ENCODE assay signal across 18 cellular contexts in the genomic region with DNA sequence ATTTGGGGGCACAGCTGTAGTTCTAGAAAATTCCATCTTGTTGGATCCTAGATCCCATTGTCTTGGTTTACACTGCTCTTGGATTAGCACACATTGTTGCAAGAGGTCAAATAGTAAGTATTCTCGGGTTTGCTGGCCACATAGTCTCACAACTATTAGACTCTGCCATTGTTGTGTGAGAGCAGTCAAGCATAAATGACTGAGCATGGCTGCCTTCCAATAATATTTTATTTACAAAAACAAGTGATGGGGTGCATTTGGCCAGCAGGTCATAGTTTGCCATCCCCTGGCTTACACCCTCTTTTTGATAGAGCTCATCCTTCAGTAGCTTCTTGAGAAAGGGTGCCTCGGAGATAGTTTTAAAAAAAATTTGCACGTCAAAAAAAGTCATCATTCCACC.
DNase-seq lines count a peak whose midpoint lies in the region; ATAC-seq, FAIRE-seq and TF ChIP-seq lines count a peak whose summit lies in the region.
"Had no signal": no experiment of that assay in that cellular context is flagged by ENCODE, and none has a peak within 500 bp of the region (broad histone marks: within the 10 kb centered on the region; RNA-seq: fewer than 3 reads in every experiment).

No MANE protein-coding gene starts in this region.

- ATAC-seq in A549 (no peak), GM19397 (IDR thresholded peaks at IDR 0.05; ENCODE audit: unreplicated experiment) (no peak)
- ATAC-seq: GM12878, K562 had no signal

- peaks cover 10% of the 10 kb centered on the region; the same call in 1 of the 3 replicates for H3K4me1 ChIP-seq in A549
- H3K4me1 ChIP-seq: Caco-2, HAP-1 had no signal

- no peak overlapping the region for H3K4me3 ChIP-seq in A549
- H3K4me3 ChIP-seq: GM12878, HAP-1, K562 had no signal

- 0 out of 3 replicates have a peak overlapping the region, but pooled peaks have one; percentile 14 for H3K4me2 ChIP-seq in A549

- CTCF ChIA-PET in A549 (lab: Yijun Ruan, JAX), result interaction anchor here (0.8 to 0.9 kb wide), 2 partner anchors 8 to 95 kb away, joined by 3 read pairs; no protein-coding TSS in a partner anchor

- no peak overlapping the region for H3K27ac ChIP-seq in A549
- H3K27ac ChIP-seq: 22Rv1, C4-2B, HL-60 had no signal

- peaks cover 10% of the 10 kb centered on the region for H3K9me3 ChIP-seq in A549
- H3K9me3 ChIP-seq: HAP-1 had no signal

- WGBS in A549 (ENCODE audit: missing lambda C conversion rate), result 61% methylated on average over 3 of the region's 3 CpGs

- FAIRE-seq in A549 (lab: Jason Lieb, UNC), result no peak
- FAIRE-seq: GM12878, K562 had no signal

- POLR2A ChIA-PET in A549 (lab: Yijun Ruan, JAX), result no interaction called here

- TF ChIP-seq CTCF in A549 (IDR thresholded peaks at IDR 0.05), result no peak

- TF ChIP-seq POLR2A in A549 (IDR thresholded peaks at IDR 0.05; ENCODE audit: low read length), result no peak

- no peak for TF ChIP-seq RAD21 in A549 (conservative IDR thresholded peaks at IDR 0.05 in 1 of 2, IDR thresholded peaks at IDR 0.05 in 1 of 2)

- DNase-seq in DMS79 treated with DMSO at 0.1 percent for 48 hours (lab: John Stamatoyannopoulos, UW), result peak; percentile 21
- no peak for DNase-seq in DMS79 (lab: John Stamatoyannopoulos, UW)
- no peak for DNase-seq in A549 (ENCODE audit: low read depth in 1 of 2, low spot score in 1 of 2)
- DNase-seq in M059J (ENCODE audit: low read depth), result peak; percentile 8
- peak; percentile 33 for DNase-seq in renal cortical epithelial cell (ENCODE audit: low read depth)
- no peak for DNase-seq in SHP77 treated with DMSO at 0.1 percent for 48 hours (lab: John Stamatoyannopoulos, UW)
- DNase-seq: Caco-2; CD4-positive, alpha-beta T cell; DMS153; DND-41; EL had no signal

- TF ChIP-seq EP300 in A549 (IDR thresholded peaks at IDR 0.05), result no peak

TF ChIP-seq in A549, 52 proteins besides CTCF, POLR2A, EP300 and RAD21:
- no peak for TF ChIP-seq ESRRA (IDR thresholded peaks at IDR 0.05; ENCODE audit: borderline replicate concordance, low read length)
- no peak for TF ChIP-seq HEYL (CRISPR knock-in tag; IDR thresholded peaks at IDR 0.05)
- no peak for TF ChIP-seq JUNB (IDR thresholded peaks at IDR 0.05)
- no peak for TF ChIP-seq RCOR1 (IDR thresholded peaks at IDR 0.05; ENCODE audit: low read depth, low read length)
- no peak for TF ChIP-seq PHF8 (IDR thresholded peaks at IDR 0.05; ENCODE audit: borderline replicate concordance, low read depth)
- TF ChIP-seq EHMT2 (IDR thresholded peaks at IDR 0.05; ENCODE audit: low read depth), result no peak

Comparison
In these comparisons a context has a peak if more than half of its experiments do, and no peak if none do; other contexts are left out.
1. DNase-seq: peak in DMS79 treated with DMSO at 0.1 percent for 48 hours (single experiment), M059J (single experiment) and renal cortical epithelial cell (single experiment); none in DMS79 (single experiment), A549 (0 of 2) and SHP77 treated with DMSO at 0.1 percent for 48 hours (single experiment).